In genomic region chr19:54211214-54211613, GRCh38 we compare ENCODE assay signal across 2 cellular contexts.
TF ChIP-seq lines count a peak whose summit lies in the region.

No MANE protein-coding gene starts in this region.

TF ChIP-seq in SK-N-SH, 30 proteins besides CTCF, POLR2A, EP300 and RAD21 (continued from another document):
- TF ChIP-seq USF1 (IDR thresholded peaks at IDR 0.05; ENCODE audit: borderline replicate concordance, low read depth) (no peak), ZBTB33 (IDR thresholded peaks at IDR 0.05; ENCODE audit: borderline replicate concordance, low read depth) (no peak), POLR2AphosphoS5 (IDR thresholded peaks at IDR 0.05; ENCODE audit: low read depth, low read length) (no peak), SMC3 (IDR thresholded peaks at IDR 0.05; ENCODE audit: low read depth, low read length) (no peak), SIN3A (IDR thresholded peaks at IDR 0.05; ENCODE audit: borderline replicate concordance, low read depth, low read length) (no peak), TAF1 (IDR thresholded peaks at IDR 0.05; ENCODE audit: borderline replicate concordance, low read depth, low read length) (no peak), JUND (IDR thresholded peaks at IDR 0.05) (no peak), YY1 (IDR thresholded peaks at IDR 0.05; ENCODE audit: low read depth) (no peak), ELF1 (IDR thresholded peaks at IDR 0.05) (no peak), MXI1 (IDR thresholded peaks at IDR 0.05; ENCODE audit: low read depth, low read length) (no peak), RXRA (IDR thresholded peaks at IDR 0.05; ENCODE audit: borderline replicate concordance, low read depth) (no peak), RFX5 (IDR thresholded peaks at IDR 0.05; ENCODE audit: low read length) (no peak), CHD2 (IDR thresholded peaks at IDR 0.05; ENCODE audit: low read length, partially characterized antibody) (no peak)

TF ChIP-seq in SK-N-SH treated with all-trans-retinoic acid at 6 μM for 48 hours, 23 proteins besides CTCF, POLR2A, EP300 and RAD21 (continued from another document):
- TF ChIP-seq ZFP3 (CRISPR knock-in tag; IDR thresholded peaks at IDR 0.05) (no peak), CSRNP3 (CRISPR knock-in tag; IDR thresholded peaks at IDR 0.05) (no peak), TSHZ2 (CRISPR knock-in tag; IDR thresholded peaks at IDR 0.05) (no peak), SNAI2 (CRISPR knock-in tag; IDR thresholded peaks at IDR 0.05) (no peak), OSR1 (CRISPR knock-in tag; IDR thresholded peaks at IDR 0.05) (no peak), PATZ1 (CRISPR knock-in tag; IDR thresholded peaks at IDR 0.05; ENCODE audit: borderline replicate concordance) (no peak), ZNF8 (CRISPR knock-in tag; IDR thresholded peaks at IDR 0.05) (no peak), BACH2 (CRISPR knock-in tag; IDR thresholded peaks at IDR 0.05; ENCODE audit: borderline replicate concordance) (no peak), ZNF70 (CRISPR knock-in tag; IDR thresholded peaks at IDR 0.05) (no peak), TOX (CRISPR knock-in tag; IDR thresholded peaks at IDR 0.05; ENCODE audit: borderline replicate concordance) (no peak), ZNF565 (CRISPR knock-in tag; conservative IDR thresholded peaks at IDR 0.05; ENCODE audit: low read depth) (no peak), GLIS3 (CRISPR knock-in tag; IDR thresholded peaks at IDR 0.05) (no peak), ESRRG (CRISPR knock-in tag; IDR thresholded peaks at IDR 0.05) (no peak), CREB5 (CRISPR knock-in tag; IDR thresholded peaks at IDR 0.05; ENCODE audit: low read depth) (no peak), ZFP30 (CRISPR knock-in tag; IDR thresholded peaks at IDR 0.05) (no peak), TCF4 (CRISPR knock-in tag; IDR thresholded peaks at IDR 0.05; ENCODE audit: borderline replicate concordance) (no peak)
